9 cellular contexts compared by ENCODE assay signal in the genomic region with DNA sequence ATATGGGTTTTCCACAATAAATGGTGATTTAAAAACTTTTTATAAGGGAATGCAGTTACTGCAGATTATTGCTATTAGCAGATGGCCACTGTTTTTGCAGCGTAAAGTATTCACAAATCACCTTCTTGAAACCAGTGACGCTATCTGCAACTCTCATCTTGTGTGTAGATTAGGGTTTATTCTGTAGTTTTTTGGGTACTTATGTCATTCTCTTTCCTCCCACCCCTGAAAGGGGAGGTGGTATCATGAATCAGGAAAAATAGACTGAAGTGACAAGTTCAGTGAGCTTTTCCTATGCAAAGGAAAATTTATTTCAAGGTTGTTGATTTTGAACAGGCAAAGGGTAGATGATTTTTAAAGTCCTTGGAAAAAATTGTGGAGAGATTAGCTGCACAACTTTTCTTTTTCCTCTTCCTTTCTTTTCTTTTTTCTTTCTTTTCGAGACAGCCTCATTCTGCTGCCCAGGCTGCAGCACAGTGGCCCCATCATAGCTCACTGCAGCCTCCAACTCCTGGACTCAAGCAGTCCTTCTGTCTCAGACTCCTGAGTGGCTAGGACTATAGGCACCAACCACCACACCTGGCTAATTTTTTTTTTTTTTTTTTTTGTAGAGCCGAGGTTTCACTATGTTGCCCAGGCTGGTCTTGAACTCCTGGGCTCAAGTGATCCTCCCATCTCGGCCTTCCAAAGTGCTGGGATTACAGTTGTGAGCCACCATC. TPM values are rescaled to one million over a fixed set of nuclear protein-coding genes. Genes with fewer than 3 reads are reported as not detected.
DNase-seq lines count a peak whose midpoint lies in the region; ATAC-seq and TF ChIP-seq lines count a peak whose summit lies in the region.
"Had no signal": no experiment of that assay in that cellular context is flagged by ENCODE, and none has a peak within 500 bp of the region (broad histone marks: within the 10 kb centered on the region; RNA-seq: fewer than 3 reads in every experiment).

No MANE protein-coding gene starts in this region.

- H3K27me3 Mint-ChIP-seq in naive B cell: no peaks in the 10 kb centered on the region

- no peaks in the 10 kb centered on the region for H3K9me3 Mint-ChIP-seq in naive B cell

- no peaks in the 10 kb centered on the region for H3K36me3 ChIP-seq in BE2C
- no peaks in the 10 kb centered on the region for H3K36me3 ChIP-seq in H7 (replicated peaks; ENCODE audit: control insufficient read depth, insufficient read depth, low read length)
- no peaks in the 10 kb centered on the region for H3K36me3 ChIP-seq in testis (ENCODE audit: low read depth, missing control alignments)

- no peak for TF ChIP-seq POLR2A in testis (IDR thresholded peaks at IDR 0.05)

- DNase-seq in BE2C (no peak), caudate nucleus (lab: John Stamatoyannopoulos, UW) (peak in 1 of 61 donors; percentile 24), naive B cell (no peak), 8988T (no peak), H7 (no peak), testis (no peak)
- DNase-seq in Jurkat, Clone E6-1 (ENCODE audit: low read depth, low spot score): no peak
- DNase-seq: T-helper 9 cell had no signal

- H3K4me3 Mint-ChIP-seq in naive B cell: peak overlapping the region; percentile 75 to 100 (median 98)

- 52 to 54% methylated on average over 5 of the region's 5 CpGs for WGBS in testis, 2 donors

- peaks cover 0 to 4% of the 10 kb centered on the region in 2 donors for H3K36me3 Mint-ChIP-seq in naive B cell

- TF ChIP-seq CTCF in BE2C (IDR thresholded peaks at IDR 0.05; ENCODE audit: low read depth, low read length): no peak
- TF ChIP-seq CTCF in testis (IDR thresholded peaks at IDR 0.05): no peak

- H3K4me1 Mint-ChIP-seq in naive B cell: peaks cover 67 to 82% (median 75%) of the 10 kb centered on the region in 3 donors

- peak overlapping the region in 5 of 6 donors; percentile 1 to 97 (median 26) for H3K27ac Mint-ChIP-seq in naive B cell

- H3K4me1 ChIP-seq in BE2C (peaks cover 11% of the 10 kb centered on the region), testis (peaks cover 40% of the 10 kb centered on the region)

- H3K27me3 ChIP-seq in BE2C (no peaks in the 10 kb centered on the region), H7 (ENCODE audit: control insufficient read depth, insufficient read depth, low read length) (no peaks in the 10 kb centered on the region), testis (no peaks in the 10 kb centered on the region)

- H3K27ac ChIP-seq in caudate nucleus (ENCODE audit: low read depth, low read length) (peak overlapping the region; percentile 61), testis (no peak overlapping the region)

- ATAC-seq in naive B cell (ENCODE audit: low read depth in 2 of 2) (no peak), GM18870 (IDR thresholded peaks at IDR 0.05; ENCODE audit: unreplicated experiment) (no peak)

- H3K4me3 ChIP-seq in BE2C (ENCODE audit: low read depth, low read length): peak overlapping the region; percentile 82
- H3K4me3 ChIP-seq in Jurkat, Clone E6-1 (ENCODE audit: low read length): peak overlapping the region; percentile 87; the same call in 1 of the 2 replicates
- H3K4me3 ChIP-seq in H7 (ENCODE audit: insufficient read depth, low read depth, low read length): no peak overlapping the region
- H3K4me3 ChIP-seq in testis: no peak overlapping the region

- intact Hi-C loops in testis (cut with DNase I; ENCODE audit: low total_unique reads): no loop called here

- no peaks in the 10 kb centered on the region for H3K9me3 ChIP-seq in BE2C
- no peaks in the 10 kb centered on the region for H3K9me3 ChIP-seq in testis

RNA-seq across cellular contexts. Expression of a gene that starts 1.6 kb away (rescaled TPM):
- 14.1 TPM for polyA plus RNA-seq in BE2C (2012; ENCODE audit: insufficient read depth, insufficient read length, low read depth)
- polyA plus RNA-seq in Jurkat, Clone E6-1 (2012; ENCODE audit: insufficient read depth, insufficient read length): 5.8 TPM
- polyA plus RNA-seq in naive B cell (ENCODE audit: low read depth in 6 of 6) (10 to 100 TPM; 18.0 to 31.4 (median 28.3) TPM), testis (ENCODE audit: insufficient read depth, low read depth, low replicate concordance) (21.6 TPM)
- 21.8 and 26.3 TPM in 2 replicates for total RNA-seq in H7 (2014; rRNA removed; shearing (Covaris generic))
- 10 to 100 TPM; 38.3 to 47.8 TPM for total RNA-seq in testis

Comparison
In these comparisons a context has a peak if more than half of its experiments do, and no peak if none do; other contexts are left out.
1. H3K4me3 ChIP-seq: peak in BE2C (single experiment) and Jurkat, Clone E6-1 (single experiment); none in H7 (single experiment) and testis (0 of 2).